In genomic region chr10:16116404-16117304, GRCh38 we compare ENCODE assay signal across 8 cellular contexts.
A peak's percentile ranks its signal among the peaks of the same experiment; 100 is the strongest.
DNase-seq lines count a peak whose midpoint lies in the region; ATAC-seq, FAIRE-seq and TF ChIP-seq lines count a peak whose summit lies in the region.

No MANE protein-coding gene starts in this region.

- H3F3A ChIP-seq in SK-N-SH (replicated peaks; ENCODE audit: insufficient read depth), result no peaks in the 10 kb centered on the region

- peak; percentile 37 for TF ChIP-seq CTCF in SK-N-SH (IDR thresholded peaks at IDR 0.05)
- peak; percentile 36 for TF ChIP-seq CTCF in kidney (IDR thresholded peaks at IDR 0.05; ENCODE audit: borderline replicate concordance, extremely low read depth, insufficient read depth)

- H2AFZ ChIP-seq in SK-N-SH (ENCODE audit: low read depth), result no peak overlapping the region

- intact Hi-C loops in kidney (cut with DNase I), result no loop called here

- no peaks in the 10 kb centered on the region for H3K27me3 ChIP-seq in SK-N-SH (ENCODE audit: insufficient read depth)

- no peaks in the 10 kb centered on the region for H3K4me1 ChIP-seq in SK-N-SH (ENCODE audit: control insufficient read depth in 1 of 2, insufficient read depth in 2 of 2, low read depth in 1 of 2, low read length in 1 of 2)
- H3K4me1 ChIP-seq in kidney (ENCODE audit: control insufficient read depth in 1 of 2, insufficient read depth in 1 of 2, low read depth in 1 of 2, low read length in 2 of 2), result no peaks in the 10 kb centered on the region

- POLR2A ChIA-PET in SK-N-SH (lab: Yijun Ruan, JAX), result no interaction called here

- TF ChIP-seq EP300 in SK-N-SH (IDR thresholded peaks at IDR 0.05; ENCODE audit: borderline replicate concordance in 1 of 2, low read depth in 1 of 2, low read length in 1 of 2), result no peak

- WGBS in SK-N-SH (ENCODE audit: low lambda C conversion rate), result 28% methylated on average over 10 of the region's 11 CpGs

- no peak overlapping the region for H3K4me2 ChIP-seq in SK-N-SH

- H3K9me2 ChIP-seq in SK-N-SH, result no peaks in the 10 kb centered on the region

- H3K27ac ChIP-seq in SK-N-SH (ENCODE audit: low read depth in 2 of 2, low read length in 1 of 2), result no peak overlapping the region
- H3K27ac ChIP-seq in kidney (ENCODE audit: low read depth in 2 of 2, low read length in 2 of 2), result no peak overlapping the region

- H3K4me3 ChIP-seq in SK-N-SH (ENCODE audit: low read depth in 2 of 2, low read length in 1 of 2) (peak overlapping the region in 1 of 2 experiments; percentile 48; a peak in 1 of 4 replicates), kidney (ENCODE audit: low read length in 2 of 2) (no peak overlapping the region)

- H3K9ac ChIP-seq in SK-N-SH (no peak overlapping the region), kidney (ENCODE audit: low read length in 2 of 2) (no peak overlapping the region)

- H3K9me3 ChIP-seq in SK-N-SH (0 out of 2 replicates have a peak, but pooled peaks cover 4% of the 10 kb centered on the region), kidney (ENCODE audit: control insufficient read depth in 1 of 2, low read length in 2 of 2) (peaks cover 0 to 2% of the 10 kb centered on the region in 2 donors)

- TF ChIP-seq RAD21 in SK-N-SH (IDR thresholded peaks at IDR 0.05; ENCODE audit: low read length), result peak; percentile 62

- H3K79me2 ChIP-seq in SK-N-SH (ENCODE audit: insufficient read depth), result no peaks in the 10 kb centered on the region

- CTCF ChIA-PET in SK-N-SH (lab: Yijun Ruan, JAX), result interaction anchor here (0.6 to 1.6 kb wide), 6 partner anchors 12 to 661 kb away, joined by 3 to 5 read pairs (median 3); no protein-coding TSS in a partner anchor

- DNase-seq in SK-N-SH (peak; percentile 30), SK-N-DZ (ENCODE audit: low spot score) (peak; percentile 37), kidney (no peak), NCI-H2107 (lab: John Stamatoyannopoulos, UW) (no peak), DMS79 (lab: John Stamatoyannopoulos, UW) (no peak)

- FAIRE-seq in kidney (lab: Jason Lieb, UNC), result no peak

- H4K20me1 ChIP-seq in SK-N-SH (ENCODE audit: insufficient read depth), result no peaks in the 10 kb centered on the region

- ATAC-seq in SK-N-SH treated with all-trans-retinoic acid at 6 μM for 48 hours, result no peak
- ATAC-seq in HG02970 (IDR thresholded peaks at IDR 0.05; ENCODE audit: low FRiP score, unreplicated experiment), result peak; percentile 58
- no peak for ATAC-seq in HG02938 (IDR thresholded peaks at IDR 0.05; ENCODE audit: unreplicated experiment)

- H3K36me3 ChIP-seq in SK-N-SH (replicated peaks in 1 of 2; ENCODE audit: control insufficient read depth in 1 of 2, insufficient read depth in 2 of 2, low read length in 1 of 2), result no peaks in the 10 kb centered on the region
- no peaks in the 10 kb centered on the region for H3K36me3 ChIP-seq in kidney (ENCODE audit: control insufficient read depth in 1 of 2, insufficient read depth in 2 of 2, low read length in 2 of 2)

TF ChIP-seq in SK-N-SH, 30 proteins besides CTCF, POLR2A, EP300 and RAD21:
- peak; percentile 43; the same call in 1 of the 2 replicates for TF ChIP-seq SMC3 (IDR thresholded peaks at IDR 0.05; ENCODE audit: low read depth, low read length)
- TF ChIP-seq TCF12 (IDR thresholded peaks at IDR 0.05), result no peak

TF ChIP-seq in SK-N-SH treated with all-trans-retinoic acid at 6 μM for 48 hours, 23 proteins besides CTCF, POLR2A, EP300 and RAD21:
- TF ChIP-seq CREB5 (CRISPR knock-in tag; IDR thresholded peaks at IDR 0.05; ENCODE audit: low read depth), result no peak
- TF ChIP-seq PATZ1 (CRISPR knock-in tag; IDR thresholded peaks at IDR 0.05; ENCODE audit: borderline replicate concordance), result no peak
- no peak for TF ChIP-seq CSDC2 (CRISPR knock-in tag; IDR thresholded peaks at IDR 0.05)
- no peak for TF ChIP-seq CSRNP3 (CRISPR knock-in tag; IDR thresholded peaks at IDR 0.05)
- no peak for TF ChIP-seq GLIS3 (CRISPR knock-in tag; IDR thresholded peaks at IDR 0.05)
- TF ChIP-seq ZNF70 (CRISPR knock-in tag; IDR thresholded peaks at IDR 0.05), result no peak
- no peak for TF ChIP-seq TCF4 (CRISPR knock-in tag; IDR thresholded peaks at IDR 0.05; ENCODE audit: borderline replicate concordance)
- no peak for TF ChIP-seq PPARA (CRISPR knock-in tag; IDR thresholded peaks at IDR 0.05; ENCODE audit: borderline replicate concordance)

Comparison
In these comparisons a context has a peak if more than half of its experiments do, and no peak if none do; other contexts are left out.
1. DNase-seq: peak in SK-N-SH (single experiment) and SK-N-DZ (single experiment); none in kidney (single experiment), NCI-H2107 (single experiment) and DMS79 (single experiment).